Comparison of ENCODE assay signal across 8 cellular contexts in the genomic region with DNA sequence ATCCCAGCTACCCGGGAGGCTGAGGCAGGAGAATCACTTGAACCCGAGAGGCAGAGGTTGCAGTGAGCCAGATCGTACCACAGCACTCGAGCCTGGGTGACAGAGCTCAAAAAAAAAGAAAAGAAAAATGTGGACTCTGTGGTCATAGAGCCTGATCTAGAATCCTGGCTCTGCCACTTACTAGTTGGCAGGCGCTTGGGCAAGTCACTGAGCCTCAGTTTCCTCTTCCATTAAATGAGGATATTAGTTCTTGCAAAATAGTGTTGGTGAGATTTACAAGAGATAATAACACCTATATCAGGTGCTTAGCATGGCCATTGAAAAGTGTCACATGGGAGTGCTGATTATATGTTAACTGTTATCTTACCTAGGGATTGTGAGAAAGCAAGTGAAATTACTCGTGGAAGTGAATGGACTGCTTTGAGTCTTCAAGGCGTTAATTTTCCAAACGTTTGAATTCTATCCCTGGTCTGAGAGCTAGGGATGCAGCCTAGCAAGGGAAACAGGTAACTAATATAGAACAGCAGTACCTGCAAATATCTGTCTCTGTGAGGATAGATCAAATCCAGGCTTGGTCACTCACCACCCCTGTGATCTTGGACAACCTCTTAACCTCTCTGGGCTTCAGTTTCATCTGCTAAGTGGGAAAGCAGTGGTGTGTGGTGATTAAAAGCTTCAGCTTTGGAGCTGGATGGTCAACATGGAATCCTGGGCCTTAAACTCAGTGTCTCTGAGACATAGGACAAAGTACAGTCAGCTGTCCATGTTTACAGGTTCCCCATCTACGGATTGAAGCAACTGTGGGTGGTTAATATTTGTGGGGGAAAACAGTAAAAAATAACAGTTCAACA. TPM values are rescaled to one million over a fixed set of nuclear protein-coding genes. Genes with fewer than 3 reads are reported as not detected.
DNase-seq lines count a peak whose midpoint lies in the region; ATAC-seq and TF ChIP-seq lines count a peak whose summit lies in the region.

No MANE protein-coding gene starts in this region.

- H3K9me3 Mint-ChIP-seq in mesothelial cell of epicardium, result peaks cover 3% of the 10 kb centered on the region

- peak overlapping the region; percentile 84 for H3K4me3 Mint-ChIP-seq in mesothelial cell of epicardium

- no peaks in the 10 kb centered on the region for H3K27me3 Mint-ChIP-seq in mesothelial cell of epicardium (ENCODE audit: low read depth)

- peaks cover 5% of the 10 kb centered on the region for H3K4me1 Mint-ChIP-seq in mesothelial cell of epicardium

- no peak for ATAC-seq in heart left ventricle
- ATAC-seq in Right ventricle myocardium superior (ENCODE audit: poor library complexity), result no peak
- ATAC-seq in GM19324 (IDR thresholded peaks at IDR 0.05; ENCODE audit: low FRiP score, unreplicated experiment), result no peak

- in situ Hi-C loops in astrocyte of the cerebellum (cut with HindIII; ENCODE audit: low sequenced_read_pairs), result no loop called here

- intact Hi-C loops in heart left ventricle (cut with DNase I), result loop anchor here in 2 of 10 donors (5.0 kb wide), 2 partner anchors 43 to 48 kb away; a partner anchor contains a TSS
- intact Hi-C loops in Right ventricle myocardium superior (cut with DNase I), result no loop called here

- no peak for TF ChIP-seq CTCF in heart left ventricle (IDR thresholded peaks at IDR 0.05)
- no peak for TF ChIP-seq CTCF in astrocyte of the cerebellum (IDR thresholded peaks at IDR 0.05; ENCODE audit: low read depth, low read length, missing control alignments)
- no peak for TF ChIP-seq CTCF in mesothelial cell of epicardium (IDR thresholded peaks at IDR 0.05; ENCODE audit: unreplicated experiment)

- 82 to 86% (median 85%) methylated on average over 9 of the region's 9 CpGs for WGBS in heart left ventricle, 4 donors

- no peak for DNase-seq in heart left ventricle
- no peak for DNase-seq in Right ventricle myocardium superior
- no peak for DNase-seq in astrocyte of the cerebellum (ENCODE audit: low read depth)
- no peak for DNase-seq in mesothelial cell of epicardium (ENCODE audit: low spot score in 2 of 2, unreplicated experiment in 2 of 2)
- DNase-seq in ureter (ENCODE audit: low spot score), result peak; percentile 37
- DNase-seq in islet precursor cell, result no peak
- no peak for DNase-seq in DMS53 treated with DMSO at 0.1 percent for 48 hours (lab: John Stamatoyannopoulos, UW; ENCODE audit: unreplicated experiment)

- H3K27ac ChIP-seq in heart left ventricle, result peak overlapping the region in 5 of 12 donors; percentile 68 to 90 (median 90)

- H3K27me3 ChIP-seq in heart left ventricle, result no peaks in the 10 kb centered on the region

- H3K27ac Mint-ChIP-seq in mesothelial cell of epicardium, result no peak overlapping the region

- no peaks in the 10 kb centered on the region for H3K9me3 ChIP-seq in heart left ventricle

- no peaks in the 10 kb centered on the region for H3K36me3 ChIP-seq in heart left ventricle

- H3K4me3 ChIP-seq in heart left ventricle (peak overlapping the region in 11 of 12 donors; percentile 42 to 97 (median 86)), astrocyte of the cerebellum (ENCODE audit: low read depth, low read length) (peak overlapping the region; percentile 80)

- H3K36me3 Mint-ChIP-seq in mesothelial cell of epicardium, result peaks cover 2% of the 10 kb centered on the region

- no peak for TF ChIP-seq POLR2A in heart left ventricle (IDR thresholded peaks at IDR 0.05)

- peaks cover 0 to 46% (median 8%) of the 10 kb centered on the region in 12 donors for H3K4me1 ChIP-seq in heart left ventricle

RNA-seq across cellular contexts. Expression of a gene that starts 1.0 kb away (rescaled TPM):
- total RNA-seq in heart left ventricle (10 to 100 TPM; 29.6 to 48.7 (median 36.8) TPM), Right ventricle myocardium superior (36.0 TPM), mesothelial cell of epicardium (25.4 to 26.6 TPM (median 25.8 TPM) in 3 replicates), ureter (66.1 TPM)
- 10 to 100 TPM; 38.2 to 40.1 TPM for polyA plus RNA-seq in heart left ventricle

RNA-seq across cellular contexts. Expression of a gene that starts 44.2 kb away (rescaled TPM):
- total RNA-seq in heart left ventricle, result 10 to 100 TPM in 4 of 9 donors, 1 to 10 TPM in 5; 6.7 to 47.4 (median 8.2) TPM
- 1 to 10 TPM; 5.8 to 9.9 TPM for polyA plus RNA-seq in heart left ventricle
- 8.2 TPM for total RNA-seq in Right ventricle myocardium superior
- 6.4 to 8.2 TPM (median 6.8 TPM) in 3 replicates for total RNA-seq in mesothelial cell of epicardium
- 135 TPM for total RNA-seq in ureter
